Comparison of ENCODE assay signal across 16 cellular contexts in genomic region chr22:31001124-31001770, GRCh38.
"Had no signal": no experiment of that assay in that cellular context is flagged by ENCODE, and none has a peak within 500 bp of the region (broad histone marks: within the 10 kb centered on the region; RNA-seq: fewer than 3 reads in every experiment).

No MANE protein-coding gene starts in this region.

- H3K4me2 ChIP-seq: hepatocyte had no signal

- H3K27ac ChIP-seq: coronary artery, dorsolateral prefrontal cortex, esophagus muscularis mucosa, foreskin keratinocyte, gastroesophageal sphincter, heart left ventricle, hepatocyte, left ventricle myocardium inferior, lower lobe of right lung had no signal

- H3K27me3 ChIP-seq: dorsolateral prefrontal cortex, esophagus muscularis mucosa, foreskin keratinocyte, gastroesophageal sphincter, heart left ventricle, hepatocyte had no signal

- H3K4me3 ChIP-seq: coronary artery, dorsolateral prefrontal cortex, esophagus muscularis mucosa, gastroesophageal sphincter, heart left ventricle, hepatocyte, left ventricle myocardium inferior, lower lobe of right lung had no signal

- H3K4me1 ChIP-seq: esophagus muscularis mucosa, foreskin keratinocyte, gastroesophageal sphincter, left ventricle myocardium inferior, lower lobe of right lung had no signal

- ATAC-seq: foreskin keratinocyte, gastroesophageal sphincter, heart left ventricle, left cardiac atrium, lower lobe of right lung had no signal

- H2AFZ ChIP-seq: hepatocyte had no signal

- H3K36me3 ChIP-seq: esophagus muscularis mucosa, gastroesophageal sphincter, heart left ventricle, left ventricle myocardium inferior, lower lobe of right lung had no signal

- DNase-seq: dermis blood vessel endothelial cell; dorsolateral prefrontal cortex; effector CD4-positive, alpha-beta T cell; effector memory CD4-positive, alpha-beta T cell; foreskin keratinocyte; heart left ventricle; hypothalamus; left cardiac atrium; left ventricle myocardium inferior; lower lobe of right lung; mesendoderm; midbrain had no signal

- H3K79me2 ChIP-seq: hepatocyte had no signal
